In the genomic region with DNA sequence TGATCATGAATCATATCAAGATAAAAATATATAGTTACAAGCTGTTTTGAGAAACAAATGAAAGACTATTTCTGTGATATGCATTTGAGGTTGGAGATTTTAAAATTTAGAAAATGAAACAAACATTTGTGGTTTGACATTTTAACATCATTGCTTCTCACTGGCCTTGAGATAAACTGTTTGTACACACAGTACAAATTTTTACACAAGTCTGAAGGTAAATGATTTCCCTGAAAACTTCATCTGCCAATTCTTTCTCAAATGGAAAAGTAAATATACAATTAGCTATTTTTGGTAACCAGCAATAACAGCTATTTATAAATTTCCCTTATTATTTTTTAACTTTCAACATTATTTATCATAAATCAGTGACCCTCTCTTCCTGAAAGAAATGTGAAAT, we compare ENCODE assay signal across 21 cellular contexts.
"Had no signal": no experiment of that assay in that cellular context is flagged by ENCODE, and none has a peak within 500 bp of the region (broad histone marks: within the 10 kb centered on the region; RNA-seq: fewer than 3 reads in every experiment).

No MANE protein-coding gene starts in this region.

- H3K27me3 Mint-ChIP-seq: IgD-negative memory B cell had no signal

- H3K9me3 Mint-ChIP-seq: IgD-negative memory B cell had no signal

- DNase-seq: Kasumi-1, MM.1S, NCI-H1048, NCI-H1105, NCI-H1417, NCI-H1436 treated with DMSO at 0.1 percent for 48 hours, NCI-H1694, NCI-H1930, NCI-H2081, NCI-H2107, NCI-H2227 treated with DMSO at 0.1 percent for 48 hours, NCI-H524, NCI-H526 treated with DMSO at 0.1 percent for 48 hours, NCI-H748 treated with DMSO at 0.1 percent for 48 hours, SHP77, SK-N-SH, SW 1271 had no signal

- H3K4me3 Mint-ChIP-seq: IgD-negative memory B cell had no signal

- FAIRE-seq: K562 had no signal

- H3K27ac ChIP-seq: KMS-11, RWPE1 had no signal

- H3K9me3 ChIP-seq: SK-N-SH had no signal

- ATAC-seq: K562 had no signal

- H3K4me3 ChIP-seq: K562 had no signal
